8 cellular contexts compared by ENCODE assay signal in the genomic region with DNA sequence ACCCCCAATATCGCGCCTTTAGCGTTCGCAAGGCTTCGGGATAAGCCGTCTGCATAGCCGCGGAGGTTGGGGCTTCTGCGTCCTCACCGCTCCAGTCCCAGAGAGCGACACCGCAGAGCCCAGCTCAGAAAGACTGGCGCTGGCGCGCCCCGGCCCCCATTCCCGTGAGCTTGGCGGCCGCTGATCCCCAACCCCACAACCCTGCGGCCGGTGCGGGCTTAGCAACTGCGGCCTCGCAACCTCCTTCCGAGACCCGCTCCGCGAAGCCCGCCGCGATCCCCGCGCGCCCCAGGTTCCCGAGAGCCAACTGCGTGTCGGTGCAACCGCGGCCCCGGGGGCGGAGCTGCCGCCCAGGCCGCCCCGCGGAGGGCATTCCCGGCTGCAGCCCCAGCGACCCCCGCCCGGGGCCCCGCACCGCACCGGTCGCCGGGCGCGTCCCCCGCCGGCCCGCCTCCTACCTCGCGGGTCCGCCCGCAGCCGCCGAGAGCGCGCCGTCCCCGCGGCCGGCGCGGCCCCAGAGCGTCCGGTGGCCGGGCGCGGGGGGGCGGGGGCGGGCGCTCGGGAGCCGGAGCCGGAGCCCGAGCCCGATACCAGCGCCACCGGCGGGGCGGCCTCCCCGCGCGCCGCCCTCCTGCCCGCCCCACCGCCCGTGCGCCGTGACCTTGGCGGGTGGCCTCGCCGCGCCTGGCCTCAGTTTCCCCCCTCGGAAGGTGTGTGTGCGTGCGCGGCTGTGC.
DNase-seq lines count a peak whose midpoint lies in the region; ATAC-seq and TF ChIP-seq lines count a peak whose summit lies in the region.

No MANE protein-coding gene starts in this region.

- WGBS in heart right ventricle, 2 donors, result 0 to 1% methylated on average over 87 to 104 of the region's 107 CpGs

- TF ChIP-seq CTCF in heart right ventricle (IDR thresholded peaks at IDR 0.05) (no peak), retinal pigment epithelial cell (conservative IDR thresholded peaks at IDR 0.05; ENCODE audit: low read depth, low read length) (no peak)

- H3K4me3 ChIP-seq in heart right ventricle (peak overlapping the region; percentile 69 to 94 (median 85)), retinal pigment epithelial cell (ENCODE audit: low read length) (peak overlapping the region; percentile 69)

- no peaks in the 10 kb centered on the region for H3K9me3 ChIP-seq in heart right ventricle

- peak; percentile 24 for ATAC-seq in HG02943 (IDR thresholded peaks at IDR 0.05; ENCODE audit: low read depth, unreplicated experiment)
- ATAC-seq in heart right ventricle, result peak in 6 of 8 donors; percentile 0 to 31 (median 4)
- no peak for ATAC-seq in GM18870 (IDR thresholded peaks at IDR 0.05; ENCODE audit: unreplicated experiment)
- ATAC-seq in HG02623 (IDR thresholded peaks at IDR 0.05; ENCODE audit: unreplicated experiment), result no peak

- H3K36me3 Mint-ChIP-seq in activated T-helper 1 cell treated with anti-CD3 and anti-CD28 coated beads, Interleukin-12 subunit alpha, Interleukin-12 subunit beta, Interleukin-2, Interleukin-4 antibody, amounts not matched to agents 30 ng/mL and 10 ng/mL and 1 ng/mL, durations not matched to agents 14 hours and 24 hours and 36 hours (ENCODE audit: low read depth), result peaks cover 18% of the 10 kb centered on the region

- DNase-seq in ELR (ENCODE audit: low read depth), result peak; percentile 23
- no peak for DNase-seq in activated T-helper 1 cell treated with anti-CD3 and anti-CD28 coated beads, Interleukin-12 subunit alpha, Interleukin-12 subunit beta, Interleukin-2, Interleukin-4 antibody, amounts not matched to agents 30 ng/mL and 10 ng/mL and 1 ng/mL, durations not matched to agents 14 hours and 24 hours and 36 hours (ENCODE audit: low spot score)
- peak in 1 of 2 donors; percentile 50 for DNase-seq in heart right ventricle
- no peak for DNase-seq in retinal pigment epithelial cell (ENCODE audit: low read depth)
- DNase-seq in T-helper 9 cell, result no peak

- peaks cover 2% of the 10 kb centered on the region for H3K27me3 Mint-ChIP-seq in activated T-helper 1 cell treated with anti-CD3 and anti-CD28 coated beads, Interleukin-12 subunit alpha, Interleukin-12 subunit beta, Interleukin-2, Interleukin-4 antibody, amounts not matched to agents 30 ng/mL and 10 ng/mL and 1 ng/mL, durations not matched to agents 14 hours and 24 hours and 36 hours (ENCODE audit: insufficient read depth)

- no peak overlapping the region for H3K27ac Mint-ChIP-seq in activated T-helper 1 cell treated with anti-CD3 and anti-CD28 coated beads, Interleukin-12 subunit alpha, Interleukin-12 subunit beta, Interleukin-2, Interleukin-4 antibody, amounts not matched to agents 30 ng/mL and 10 ng/mL and 1 ng/mL, durations not matched to agents 14 hours and 24 hours and 36 hours

- peaks cover 8 to 79% (median 47%) of the 10 kb centered on the region in 9 donors for H3K4me1 ChIP-seq in heart right ventricle

- H3K27me3 ChIP-seq in heart right ventricle, result no peaks in the 10 kb centered on the region

- H3K9me3 Mint-ChIP-seq in activated T-helper 1 cell treated with anti-CD3 and anti-CD28 coated beads, Interleukin-12 subunit alpha, Interleukin-12 subunit beta, Interleukin-2, Interleukin-4 antibody, amounts not matched to agents 30 ng/mL and 10 ng/mL and 1 ng/mL, durations not matched to agents 14 hours and 24 hours and 36 hours, result no peaks in the 10 kb centered on the region

- intact Hi-C loops in activated T-helper 1 cell treated with anti-CD3 and anti-CD28 coated beads, Interleukin-12 subunit alpha, Interleukin-12 subunit beta, Interleukin-2, Interleukin-4 antibody, amounts not matched to agents 30 ng/mL and 10 ng/mL and 1 ng/mL, durations not matched to agents 14 hours and 24 hours and 36 hours (cut with micrococcal nuclease), result loop anchor here (1.0 to 2.0 kb wide), 3 partner anchors 9 to 329 kb away; a partner anchor contains a TSS
- intact Hi-C loops in heart right ventricle (cut with DNase I), result loop anchor here in 3 of 10 donors (2.0 to 10.0 kb wide), 3 partner anchors 125 to 461 kb away; no protein-coding TSS in a partner anchor

- peaks cover 0 to 14% (median 0%) of the 10 kb centered on the region in 9 donors for H3K36me3 ChIP-seq in heart right ventricle

- H3K4me3 Mint-ChIP-seq in activated T-helper 1 cell treated with anti-CD3 and anti-CD28 coated beads, Interleukin-12 subunit alpha, Interleukin-12 subunit beta, Interleukin-2, Interleukin-4 antibody, amounts not matched to agents 30 ng/mL and 10 ng/mL and 1 ng/mL, durations not matched to agents 14 hours and 24 hours and 36 hours, result peak overlapping the region; percentile 83

- H3K4me1 Mint-ChIP-seq in activated T-helper 1 cell treated with anti-CD3 and anti-CD28 coated beads, Interleukin-12 subunit alpha, Interleukin-12 subunit beta, Interleukin-2, Interleukin-4 antibody, amounts not matched to agents 30 ng/mL and 10 ng/mL and 1 ng/mL, durations not matched to agents 14 hours and 24 hours and 36 hours (ENCODE audit: low read depth), result peaks cover 23% of the 10 kb centered on the region

- peak overlapping the region; percentile 73 to 95 (median 92) for H3K27ac ChIP-seq in heart right ventricle

Comparison
In these comparisons a context has a peak if more than half of its experiments do, and no peak if none do; other contexts are left out.
1. ATAC-seq: peak in HG02943 (single experiment) and heart right ventricle (6 of 8); none in GM18870 (single experiment) and HG02623 (single experiment).